Comparison of ENCODE assay signal across 8 cellular contexts in the genomic region with DNA sequence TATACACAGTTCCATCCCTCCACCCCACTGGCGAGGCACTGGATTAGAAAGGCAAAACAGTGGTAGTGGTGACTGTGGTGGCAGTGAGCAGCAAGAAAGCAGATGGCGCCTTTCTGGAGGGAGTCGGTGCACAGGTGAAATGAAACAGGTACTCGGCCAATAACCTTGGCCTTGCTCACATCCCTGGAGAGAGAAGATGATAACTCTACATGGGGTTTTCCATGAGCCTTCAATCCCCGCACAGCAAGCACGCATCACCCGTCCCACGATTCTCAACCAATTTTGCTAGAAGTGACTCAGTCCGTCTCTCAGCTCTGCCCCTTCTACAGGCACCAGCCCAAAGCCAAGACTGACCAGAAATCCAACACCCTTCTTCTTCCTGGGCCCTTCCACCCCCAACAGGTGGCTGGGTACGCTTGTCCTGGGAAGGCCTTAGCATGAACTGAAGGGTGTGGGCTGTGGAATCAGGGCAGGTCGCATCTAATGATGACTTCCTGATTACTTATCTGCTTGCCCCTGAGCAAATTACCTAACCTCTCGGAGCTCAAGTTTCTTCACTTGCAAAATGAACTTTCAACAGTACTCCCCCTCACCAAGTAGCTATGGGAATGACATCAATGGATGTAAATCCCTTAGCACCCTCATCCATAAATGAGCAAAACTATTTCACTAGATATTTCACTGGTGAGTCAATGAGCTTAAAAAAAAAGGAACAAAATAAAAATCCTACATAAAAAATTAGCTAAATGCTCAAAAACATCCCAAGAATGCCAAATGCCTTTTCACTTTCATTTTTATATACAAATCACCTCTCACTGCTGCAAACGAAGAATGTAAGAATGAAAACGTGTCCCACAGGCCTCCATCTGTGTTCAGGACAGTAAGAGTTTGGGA. TPM values are rescaled to one million over a fixed set of nuclear protein-coding genes. Genes with fewer than 3 reads are reported as not detected.
A peak's percentile ranks its signal among the peaks of the same experiment; 100 is the strongest.
DNase-seq lines count a peak whose midpoint lies in the region; ATAC-seq, FAIRE-seq and TF ChIP-seq lines count a peak whose summit lies in the region.

No MANE protein-coding gene starts in this region.

- DNase-seq in KBM-7 = peak; percentile 20
- peak; percentile 97 for DNase-seq in amniotic epithelial cell (ENCODE audit: low read depth)
- no peak for DNase-seq in mucosa of descending colon
- no peak for DNase-seq in HuH-7.5 (ENCODE audit: low spot score)
- DNase-seq in inferior parietal cortex (ENCODE audit: extremely low spot score) = no peak
- DNase-seq in frontal cortex (ENCODE audit: low spot score in 2 of 2) = no peak

- in situ Hi-C loops in KBM-7 (cut with MboI; ENCODE audit: low pct_unique_long_range_greater_than_20kb, low sequenced_read_pairs) = no loop called here

- no peak for TF ChIP-seq CTCF in mucosa of descending colon (IDR thresholded peaks at IDR 0.05)

- peaks cover 12 to 100% (median 88%) of the 10 kb centered on the region in 11 experiments; a peak in 20 of 22 replicates for H4K20me1 ChIP-seq in BLaER1 treated with 17β-estradiol and CSF1 and Interleukin-3, amounts not matched to agents 10 nM and 100 nM

- intact Hi-C loops in mucosa of descending colon (cut with DNase I, micrococcal nuclease) = no loop called here

- H3K9ac ChIP-seq in BLaER1 treated with 17β-estradiol and CSF1 and Interleukin-3, amounts not matched to agents 10 nM and 100 nM = peak overlapping the region in 8 of 11 experiments; percentile 6 to 64 (median 41); a peak in 7 of 22 replicates

- ATAC-seq in GM21381 (IDR thresholded peaks at IDR 0.05; ENCODE audit: unreplicated experiment) (peak; percentile 28), mucosa of descending colon (peak; percentile 51)

- H3K4me3 ChIP-seq in BLaER1 treated with 17β-estradiol and CSF1 and Interleukin-3, amounts not matched to agents 10 nM and 100 nM = peak overlapping the region in 8 of 10 experiments; percentile 5 to 45 (median 28); a peak in 10 of 20 replicates
- H3K4me3 ChIP-seq in mucosa of descending colon = no peak overlapping the region

- H3K36me3 ChIP-seq in BLaER1 treated with 17β-estradiol and CSF1 and Interleukin-3, amounts not matched to agents 10 nM and 100 nM = peaks cover 10 to 80% (median 66%) of the 10 kb centered on the region in 11 experiments; a peak in 21 of 22 replicates
- H3K36me3 ChIP-seq in mucosa of descending colon (ENCODE audit: low read depth) = no peaks in the 10 kb centered on the region

- peak overlapping the region; percentile 74 to 94 (median 83) for H3K4me2 ChIP-seq in BLaER1 treated with 17β-estradiol and CSF1 and Interleukin-3, amounts not matched to agents 10 nM and 100 nM

- no peak for FAIRE-seq in frontal cortex (lab: Jason Lieb, UNC)

- no peaks in the 10 kb centered on the region for H3K9me3 ChIP-seq in BLaER1 treated with 17β-estradiol and CSF1 and Interleukin-3, amounts not matched to agents 10 nM and 100 nM (replicated peaks in 1 of 11)
- no peaks in the 10 kb centered on the region for H3K9me3 ChIP-seq in mucosa of descending colon

- H3K27ac ChIP-seq in BLaER1 treated with 17β-estradiol and CSF1 and Interleukin-3, amounts not matched to agents 10 nM and 100 nM = peak overlapping the region; percentile 15 to 78 (median 71); a peak in 21 of 22 replicates

- no peaks in the 10 kb centered on the region for H3K27me3 ChIP-seq in BLaER1 treated with 17β-estradiol and CSF1 and Interleukin-3, amounts not matched to agents 10 nM and 100 nM

- peaks cover 33 to 99% (median 61%) of the 10 kb centered on the region in 10 experiments for H3K4me1 ChIP-seq in BLaER1 treated with 17β-estradiol and CSF1 and Interleukin-3, amounts not matched to agents 10 nM and 100 nM
- H3K4me1 ChIP-seq in mucosa of descending colon (ENCODE audit: low read depth) = no peaks in the 10 kb centered on the region

RNA-seq across cellular contexts. Expression of a gene that starts 18.0 kb away (rescaled TPM):
- total RNA-seq in mucosa of descending colon (100 to 1,000 TPM in 2 of 3 donors, 10 to 100 TPM in 1; 97.6 to 138 (median 114) TPM), frontal cortex (59.1 TPM)

Comparison
In these comparisons a context has a peak if more than half of its experiments do, and no peak if none do; other contexts are left out.
1. DNase-seq: peak in KBM-7 (single experiment) and amniotic epithelial cell (single experiment); none in mucosa of descending colon (0 of 3), HuH-7.5 (single experiment), inferior parietal cortex (single experiment) and frontal cortex (0 of 2).